Comparison of ENCODE assay signal across 12 cellular contexts in genomic region chr1:17581389-17582123, GRCh38. TPM values are rescaled to one million over a fixed set of nuclear protein-coding genes. Genes with fewer than 3 reads are reported as not detected.
DNase-seq lines count a peak whose midpoint lies in the region; ATAC-seq and TF ChIP-seq lines count a peak whose summit lies in the region.
"Had no signal": no experiment of that assay in that cellular context is flagged by ENCODE, and none has a peak within 500 bp of the region (broad histone marks: within the 10 kb centered on the region; RNA-seq: fewer than 3 reads in every experiment).

No MANE protein-coding gene starts in this region.

- no peaks in the 10 kb centered on the region for H3K9me3 ChIP-seq in tibial nerve
- H3K9me3 ChIP-seq in CD8-positive, alpha-beta T cell (ENCODE audit: low read length), result no peaks in the 10 kb centered on the region

- peaks cover 0 to 59% (median 9%) of the 10 kb centered on the region in 4 donors for H3K4me1 ChIP-seq in tibial nerve
- no peaks in the 10 kb centered on the region for H3K4me1 ChIP-seq in CD8-positive, alpha-beta T cell (ENCODE audit: insufficient read depth, low read length)

- WGBS in tibial nerve, 2 donors, result 63 to 68% methylated on average over 9 to 10 of the region's 10 CpGs

- no peak overlapping the region for H3K4me3 Mint-ChIP-seq in activated naive CD4-positive, alpha-beta T cell treated with anti-CD3 and anti-CD28 coated beads, Interleukin-2, amount 10 ng/mL, durations not matched to agents 7 days and 5 days
- H3K4me3 Mint-ChIP-seq in CD8-positive, alpha-beta T cell, result no peak overlapping the region

- peak; percentile 39 for DNase-seq in activated naive CD4-positive, alpha-beta T cell treated with anti-CD3 and anti-CD28 coated beads, Interleukin-2, amount 10 ng/mL, durations not matched to agents 7 days and 5 days
- no peak for DNase-seq in activated naive CD4-positive, alpha-beta T cell treated with Interleukin-2 at 50 U/mL for 16 hours
- DNase-seq in NOMO-1 (lab: John Stamatoyannopoulos, UW; ENCODE audit: unreplicated experiment in 2 of 2) (peak; percentile 67 to 69), tibial nerve (ENCODE audit: low spot score in 2 of 2) (no peak), NCI-H82 (lab: John Stamatoyannopoulos, UW) (no peak)
- DNase-seq in CD8-positive, alpha-beta T cell, result no peak
- DNase-seq: effector memory CD4-positive, alpha-beta T cell; left ventricle myocardium superior had no signal

- H3K27me3 Mint-ChIP-seq in activated naive CD4-positive, alpha-beta T cell treated with anti-CD3 and anti-CD28 coated beads, Interleukin-2, amount 10 ng/mL, durations not matched to agents 7 days and 5 days, result peaks cover 11% of the 10 kb centered on the region
- H3K27me3 Mint-ChIP-seq in CD8-positive, alpha-beta T cell (ENCODE audit: low read depth), result no peaks in the 10 kb centered on the region

- TF ChIP-seq CTCF in tibial nerve (IDR thresholded peaks at IDR 0.05), result no peak
- TF ChIP-seq CTCF in CD8-positive, alpha-beta T cell (IDR thresholded peaks at IDR 0.05), result no peak

- ATAC-seq in esophagus mucosa, result peak; percentile 18
- no peak for ATAC-seq in CD8-positive, alpha-beta T cell
- ATAC-seq in GM18858 (IDR thresholded peaks at IDR 0.05; ENCODE audit: unreplicated experiment), result no peak
- ATAC-seq: left ventricle myocardium superior had no signal

- intact Hi-C loops in CD8-positive, alpha-beta T cell (cut with DNase I, micrococcal nuclease), result no loop called here

- no peak overlapping the region for H3K4me3 ChIP-seq in tibial nerve
- H3K4me3 ChIP-seq in CD8-positive, alpha-beta T cell (ENCODE audit: low read depth, low read length), result no peak overlapping the region

- peak overlapping the region in 3 of 4 donors; percentile 36 to 75 (median 51) for H3K27ac ChIP-seq in tibial nerve
- no peak overlapping the region for H3K27ac ChIP-seq in CD8-positive, alpha-beta T cell (ENCODE audit: low read depth, low read length)

- no peaks in the 10 kb centered on the region for H3K27me3 ChIP-seq in tibial nerve
- H3K27me3 ChIP-seq in CD8-positive, alpha-beta T cell (ENCODE audit: insufficient read depth, low read length), result no peaks in the 10 kb centered on the region

- CTCF ChIA-PET in activated naive CD4-positive, alpha-beta T cell treated with anti-CD3 and anti-CD28 coated beads, Interleukin-2, amount 10 ng/mL, durations not matched to agents 7 days and 5 days (lab: Charles Lee), result interaction anchor here (1.8 kb wide), 1 partner anchor 9 kb away, joined by 7 read pairs; no protein-coding TSS in a partner anchor
- CTCF ChIA-PET in CD8-positive, alpha-beta T cell (lab: Charles Lee), result no interaction called here

- no peaks in the 10 kb centered on the region for H3K9me3 Mint-ChIP-seq in activated naive CD4-positive, alpha-beta T cell treated with anti-CD3 and anti-CD28 coated beads, Interleukin-2, amount 10 ng/mL, durations not matched to agents 7 days and 5 days
- no peaks in the 10 kb centered on the region for H3K9me3 Mint-ChIP-seq in CD8-positive, alpha-beta T cell
- H3K9me3 Mint-ChIP-seq: activated T-helper 2 cell treated with anti-CD3 and anti-CD28 coated beads, Interferon-gamma antibody, Interleukin-2, Interleukin-4, amounts not matched to agents 10 μg/mL and 5 μg/mL and 100 μg/mL, durations not matched to agents 14 hours and 24 hours and 36 hours had no signal

- TF ChIP-seq EP300 in tibial nerve (IDR thresholded peaks at IDR 0.05), result no peak

- no peak for TF ChIP-seq POLR2A in tibial nerve (IDR thresholded peaks at IDR 0.05)

- H3K4me1 Mint-ChIP-seq in activated naive CD4-positive, alpha-beta T cell treated with anti-CD3 and anti-CD28 coated beads, Interleukin-2, amount 10 ng/mL, durations not matched to agents 7 days and 5 days, result peaks cover 7% of the 10 kb centered on the region
- peaks cover 1% of the 10 kb centered on the region for H3K4me1 Mint-ChIP-seq in CD8-positive, alpha-beta T cell (ENCODE audit: low read depth)

- POLR2A ChIA-PET in CD8-positive, alpha-beta T cell (lab: Charles Lee), result no interaction called here

- H3K36me3 ChIP-seq in tibial nerve, result no peaks in the 10 kb centered on the region
- H3K36me3 ChIP-seq in CD8-positive, alpha-beta T cell (ENCODE audit: insufficient read depth, low read length), result no peaks in the 10 kb centered on the region

- H3K36me3 Mint-ChIP-seq in activated naive CD4-positive, alpha-beta T cell treated with anti-CD3 and anti-CD28 coated beads, Interleukin-2, amount 10 ng/mL, durations not matched to agents 7 days and 5 days, result no peaks in the 10 kb centered on the region
- no peaks in the 10 kb centered on the region for H3K36me3 Mint-ChIP-seq in CD8-positive, alpha-beta T cell

- no peak overlapping the region for H3K27ac Mint-ChIP-seq in activated naive CD4-positive, alpha-beta T cell treated with anti-CD3 and anti-CD28 coated beads, Interleukin-2, amount 10 ng/mL, durations not matched to agents 7 days and 5 days
- H3K27ac Mint-ChIP-seq in CD8-positive, alpha-beta T cell, result no peak overlapping the region
- H3K27ac Mint-ChIP-seq: activated T-helper 2 cell treated with anti-CD3 and anti-CD28 coated beads, Interferon-gamma antibody, Interleukin-2, Interleukin-4, amounts not matched to agents 10 μg/mL and 5 μg/mL and 100 μg/mL, durations not matched to agents 14 hours and 24 hours and 36 hours had no signal

RNA-seq across cellular contexts. Expression of gene ARHGEF10L, which starts 42.1 kb away (rescaled TPM):
- total RNA-seq in esophagus mucosa (28.3 TPM), tibial nerve (10 to 100 TPM; 38.5 to 73.8 (median 41.7) TPM)
- not detected for total RNA-seq in CD8-positive, alpha-beta T cell
- total RNA-seq: T-helper 1 cell treated with Interleukin-12 subunit alpha and Interleukin-12 subunit beta and Interleukin-4 antibody, amounts not matched to agents 30 ng/mL and 1 ng/mL, for 36 hours had no signal

Comparison
In these comparisons a context has a peak if more than half of its experiments do, and no peak if none do; other contexts are left out.
1. DNase-seq: peak in activated naive CD4-positive, alpha-beta T cell treated with anti-CD3 and anti-CD28 coated beads, Interleukin-2, amount 10 ng/mL, durations not matched to agents 7 days and 5 days (single experiment) and NOMO-1 (2 of 2); none in activated naive CD4-positive, alpha-beta T cell treated with Interleukin-2 at 50 U/mL for 16 hours (single experiment), tibial nerve (0 of 2), NCI-H82 (single experiment) and CD8-positive, alpha-beta T cell (0 of 7).
2. RNA of gene ARHGEF10L, which starts 42.1 kb away (total RNA-seq): 38.5 to 73.8 TPM in tibial nerve and 28.3 TPM in esophagus mucosa (single experiment); not detected in CD8-positive, alpha-beta T cell; every median in the first group is over 10 times any median in the second.